Comparison of ENCODE assay signal across 18 cellular contexts in the genomic region with DNA sequence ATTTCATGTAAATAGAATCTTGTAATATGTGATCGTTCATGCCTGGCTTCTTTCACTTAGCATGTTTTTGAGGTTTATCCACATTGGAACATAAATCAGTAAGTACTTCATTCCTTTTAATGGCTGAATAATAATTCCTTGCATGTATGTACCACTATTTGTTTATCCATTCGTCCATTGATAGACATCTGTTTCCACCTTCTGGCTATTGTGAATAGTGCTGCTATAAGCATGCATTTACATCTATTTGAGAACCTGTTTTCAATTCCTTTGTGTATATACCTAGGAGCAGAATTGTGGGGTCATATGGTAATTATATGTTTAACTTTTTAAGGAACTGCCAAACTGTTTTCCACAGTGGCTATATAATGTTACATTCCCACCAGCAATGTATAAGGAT.
A peak's percentile ranks its signal among the peaks of the same experiment; 100 is the strongest.
DNase-seq lines count a peak whose midpoint lies in the region; ATAC-seq and TF ChIP-seq lines count a peak whose summit lies in the region.
"Had no signal": no experiment of that assay in that cellular context is flagged by ENCODE, and none has a peak within 500 bp of the region (broad histone marks: within the 10 kb centered on the region; RNA-seq: fewer than 3 reads in every experiment).

No MANE protein-coding gene starts in this region.

- intact Hi-C loops in HCT116 (cut with micrococcal nuclease), result no loop called here
- intact Hi-C loops in psoas muscle (cut with DNase I), result loop anchor here in 1 of 2 donors (5.0 kb wide), 1 partner anchor 235 kb away; no protein-coding TSS in a partner anchor

- no peak for ATAC-seq in HCT116
- ATAC-seq in psoas muscle, result no peak
- ATAC-seq in natural killer cell treated with Interleukin-12 subunit alpha and Interleukin-12 subunit beta and Interleukin-15 and Interleukin-18, amount 100 ng/mL, for 72 hours, result no peak
- ATAC-seq in HG03460 (IDR thresholded peaks at IDR 0.05; ENCODE audit: unreplicated experiment), result no peak
- ATAC-seq: GM23338, right cardiac atrium had no signal

- no peak overlapping the region for H3K4me3 ChIP-seq in HCT116 (replicated peaks in 1 of 2; ENCODE audit: low read depth in 1 of 2, low read length in 2 of 2)
- no peak overlapping the region for H3K4me3 ChIP-seq in psoas muscle
- H3K4me3 ChIP-seq: GM23338 had no signal

- TF ChIP-seq CTCF in HCT116 (IDR thresholded peaks at IDR 0.05 in 2 of 3, conservative IDR thresholded peaks at IDR 0.05 in 1 of 3; ENCODE audit: borderline replicate concordance in 1 of 3, insufficient read depth in 1 of 3, low read depth in 2 of 3, low read length in 2 of 3) (no peak), psoas muscle (IDR thresholded peaks at IDR 0.05) (peak; percentile 31)

- no peak for DNase-seq in HCT116 (ENCODE audit: low read depth, low spot score)
- DNase-seq in NCI-H69 (lab: John Stamatoyannopoulos, UW), result peak; percentile 57
- DNase-seq in dermis blood vessel endothelial cell, result peak; percentile 23
- DNase-seq in psoas muscle, result no peak
- no peak for DNase-seq in natural killer cell treated with Interleukin-12 subunit alpha and Interleukin-12 subunit beta and Interleukin-15 and Interleukin-18, amount 100 ng/mL, for 72 hours (ENCODE audit: low spot score)
- DNase-seq in HK-2 (ENCODE audit: unreplicated experiment), result no peak
- DNase-seq: activated CD4-positive, alpha-beta T cell treated with anti-CD3 and anti-CD28 coated beads for 1 hour; activated CD8-positive, alpha-beta memory T cell treated with anti-CD3 and anti-CD28 coated beads, Interleukin-2, amount 50 U/mL, for 4 hours; C1 segment of cervical spinal cord; DMS79 treated with DMSO at 0.1 percent for 48 hours; NCI-H1092 treated with DMSO at 0.1 percent for 48 hours; right cardiac atrium; SIG-M5; stimulated activated CD4-positive, alpha-beta T cell treated with anti-CD3 and anti-CD28 coated beads, Interleukin-2, amount 100 ng/mL, for 24 hours; substantia nigra had no signal

- WGBS in psoas muscle, 3 donors, result 31 to 78% (median 44%) methylated on average over 2 of the region's 2 CpGs

- H3K36me3 Mint-ChIP-seq in natural killer cell treated with Interleukin-12 subunit alpha and Interleukin-12 subunit beta and Interleukin-15 and Interleukin-18, amount 100 ng/mL, for 72 hours, result peaks cover 12% of the 10 kb centered on the region

- CTCF ChIA-PET in HCT116 (lab: Charles Lee), result no interaction called here

- H3K27me3 ChIP-seq in HCT116 (ENCODE audit: insufficient read depth, low read length) (no peaks in the 10 kb centered on the region), psoas muscle (ENCODE audit: insufficient read depth in 3 of 3, low read length in 2 of 3) (peaks cover 0 to 16% (median 0%) of the 10 kb centered on the region in 3 donors)

- H3K4me3 Mint-ChIP-seq in natural killer cell treated with Interleukin-12 subunit alpha and Interleukin-12 subunit beta and Interleukin-15 and Interleukin-18, amount 100 ng/mL, for 72 hours, result no peak overlapping the region
- H3K4me3 Mint-ChIP-seq: GM23338; T-helper 2 cell treated with Interferon-gamma antibody and Interleukin-4, amounts not matched to agents 5 μg/mL and 100 μg/mL, for 36 hours had no signal

- no peak overlapping the region for H2AFZ ChIP-seq in HCT116 (ENCODE audit: low read depth, low read length, poor library complexity, severe bottlenecking)
- H2AFZ ChIP-seq: GM23338 had no signal

- RAD21 ChIA-PET in HCT116 (lab: Charles Lee; ENCODE audit: low non-redundant PET in 1 of 2, low total read pairs in 2 of 2, uncharacterized antibody in 2 of 2, unreplicated experiment in 2 of 2), result no interaction called here

- H3K27ac ChIP-seq in HCT116 (ENCODE audit: low read depth, low read length) (no peak overlapping the region), psoas muscle (no peak overlapping the region)

- H3K36me3 ChIP-seq in HCT116 (ENCODE audit: control insufficient read depth in 1 of 2, insufficient read depth in 2 of 2, low read length in 2 of 2), result no peaks in the 10 kb centered on the region
- H3K36me3 ChIP-seq in psoas muscle (ENCODE audit: insufficient read depth in 1 of 2, low read depth in 1 of 2), result no peaks in the 10 kb centered on the region

- no peaks in the 10 kb centered on the region for H3K79me2 ChIP-seq in HCT116 (ENCODE audit: insufficient read depth, low read length)

- H3K9me3 ChIP-seq in HCT116 (ENCODE audit: control insufficient read depth in 1 of 2, insufficient read depth in 1 of 2, low read depth in 1 of 2, low read length in 2 of 2) (no peaks in the 10 kb centered on the region; a peak in 1 of 4 replicates), psoas muscle (no peaks in the 10 kb centered on the region)

- no peak overlapping the region for H3K27ac Mint-ChIP-seq in natural killer cell treated with Interleukin-12 subunit alpha and Interleukin-12 subunit beta and Interleukin-15 and Interleukin-18, amount 100 ng/mL, for 72 hours
- H3K27ac Mint-ChIP-seq: GM23338; T-helper 2 cell treated with Interferon-gamma antibody and Interleukin-4, amounts not matched to agents 5 μg/mL and 100 μg/mL, for 36 hours had no signal

- no peaks in the 10 kb centered on the region for H4K20me1 ChIP-seq in HCT116 (ENCODE audit: insufficient read depth)

- peaks cover 9% of the 10 kb centered on the region for H3K9me3 Mint-ChIP-seq in natural killer cell treated with Interleukin-12 subunit alpha and Interleukin-12 subunit beta and Interleukin-15 and Interleukin-18, amount 100 ng/mL, for 72 hours
- H3K9me3 Mint-ChIP-seq: GM23338 had no signal

- peaks cover 14 to 25% of the 10 kb centered on the region in 2 donors for H3K27me3 Mint-ChIP-seq in natural killer cell treated with Interleukin-12 subunit alpha and Interleukin-12 subunit beta and Interleukin-15 and Interleukin-18, amount 100 ng/mL, for 72 hours

- H3K4me1 Mint-ChIP-seq in natural killer cell treated with Interleukin-12 subunit alpha and Interleukin-12 subunit beta and Interleukin-15 and Interleukin-18, amount 100 ng/mL, for 72 hours (ENCODE audit: low read depth in 2 of 2), result no peaks in the 10 kb centered on the region
- H3K4me1 Mint-ChIP-seq: GM23338 had no signal

- H3K4me1 ChIP-seq in HCT116 (ENCODE audit: control insufficient read depth in 1 of 2, insufficient read depth in 2 of 2, low read length in 2 of 2) (no peaks in the 10 kb centered on the region), psoas muscle (no peaks in the 10 kb centered on the region)

- no TSS peak for BruUV-seq in HCT116 (replicated peaks; lab: Mats Ljungman, UMichigan)

- H3K9me2 ChIP-seq in HCT116 (ENCODE audit: insufficient read depth), result no peaks in the 10 kb centered on the region

- no peak overlapping the region for H3K4me2 ChIP-seq in HCT116 (ENCODE audit: low read length)
- H3K4me2 ChIP-seq: GM23338 had no signal

- POLR2A ChIA-PET in HCT116 (lab: Charles Lee), result no interaction called here

- H3K9ac ChIP-seq in HCT116 (ENCODE audit: low read length), result no peak overlapping the region

- no peak for TF ChIP-seq POLR2A in HCT116 (IDR thresholded peaks at IDR 0.05; ENCODE audit: borderline replicate concordance, extremely low read depth, insufficient read depth, insufficient read length)

- TF ChIP-seq RAD21 in HCT116 (IDR thresholded peaks at IDR 0.05; ENCODE audit: low read depth), result 0 out of 2 replicates have a peak, but pooled peaks have one; percentile 5

TF ChIP-seq in HCT116, 20 proteins besides CTCF, POLR2A, EP300 and RAD21 (continues in another document):
- TF ChIP-seq EZH2 (IDR thresholded peaks at IDR 0.05) (no peak), EZH2phosphoT487 (IDR thresholded peaks at IDR 0.05; ENCODE audit: borderline replicate concordance) (no peak), SIN3A (IDR thresholded peaks at IDR 0.05; ENCODE audit: low read depth) (no peak), CEBPB (IDR thresholded peaks at IDR 0.05; ENCODE audit: low read depth) (no peak), FOSL1 (IDR thresholded peaks at IDR 0.05; ENCODE audit: low read depth) (no peak), JUND (IDR thresholded peaks at IDR 0.05) (no peak), YY1 (IDR thresholded peaks at IDR 0.05; ENCODE audit: extremely low read depth, insufficient replicate concordance, low read depth, low read length) (no peak), POLR2AphosphoS5 (IDR thresholded peaks at IDR 0.05; ENCODE audit: low read depth, low read length) (no peak), ELF1 (IDR thresholded peaks at IDR 0.05; ENCODE audit: borderline replicate concordance, low read depth) (no peak), ZNF274 (IDR thresholded peaks at IDR 0.05; ENCODE audit: low read depth, low read length) (no peak)
- TF ChIP-seq, protein P1, sequence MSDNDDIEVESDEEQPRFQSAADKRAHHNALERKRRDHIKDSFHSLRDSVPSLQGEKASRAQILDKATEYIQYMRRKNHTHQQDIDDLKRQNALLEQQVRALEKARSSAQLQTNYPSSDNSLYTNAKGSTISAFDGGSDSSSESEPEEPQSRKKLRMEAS (IDR thresholded peaks at IDR 0.05), result no peak
- TF ChIP-seq, protein P2, sequence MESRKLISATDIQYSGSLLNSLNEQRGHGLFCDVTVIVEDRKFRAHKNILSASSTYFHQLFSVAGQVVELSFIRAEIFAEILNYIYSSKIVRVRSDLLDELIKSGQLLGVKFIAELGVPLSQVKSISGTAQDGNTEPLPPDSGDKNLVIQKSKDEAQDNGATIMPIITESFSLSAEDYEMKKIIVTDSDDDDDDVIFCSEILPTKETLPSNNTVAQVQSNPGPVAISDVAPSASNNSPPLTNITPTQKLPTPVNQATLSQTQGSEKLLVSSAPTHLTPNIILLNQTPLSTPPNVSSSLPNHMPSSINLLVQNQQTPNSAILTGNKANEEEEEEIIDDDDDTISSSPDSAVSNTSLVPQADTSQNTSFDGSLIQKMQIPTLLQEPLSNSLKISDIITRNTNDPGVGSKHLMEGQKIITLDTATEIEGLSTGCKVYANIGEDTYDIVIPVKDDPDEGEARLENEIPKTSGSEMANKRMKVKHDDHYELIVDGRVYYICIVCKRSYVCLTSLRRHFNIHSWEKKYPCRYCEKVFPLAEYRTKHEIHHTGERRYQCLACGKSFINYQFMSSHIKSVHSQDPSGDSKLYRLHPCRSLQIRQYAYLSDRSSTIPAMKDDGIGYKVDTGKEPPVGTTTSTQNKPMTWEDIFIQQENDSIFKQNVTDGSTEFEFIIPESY (IDR thresholded peaks at IDR 0.05; ENCODE audit: extremely low read depth, insufficient replicate concordance, low read length), result no peak

Comparison
In these comparisons a context has a peak if more than half of its experiments do, and no peak if none do; other contexts are left out.
1. DNase-seq: peak in NCI-H69 (single experiment) and dermis blood vessel endothelial cell (single experiment); none in HCT116 (single experiment), psoas muscle (0 of 2), natural killer cell treated with Interleukin-12 subunit alpha and Interleukin-12 subunit beta and Interleukin-15 and Interleukin-18, amount 100 ng/mL, for 72 hours (single experiment) and HK-2 (single experiment).